Comparison of ENCODE assay signal across 8 cellular contexts in genomic region chr1:180632326-180633088, GRCh38. TPM values are rescaled to one million over a fixed set of nuclear protein-coding genes. Genes with fewer than 3 reads are reported as not detected.
DNase-seq lines count a peak whose midpoint lies in the region; ATAC-seq and TF ChIP-seq lines count a peak whose summit lies in the region.

No MANE protein-coding gene starts in this region.

- no peaks in the 10 kb centered on the region for H3K9me3 ChIP-seq in MG63
- H3K9me3 ChIP-seq in left lung: no peaks in the 10 kb centered on the region

- H3K36me3 ChIP-seq in MG63 (no peaks in the 10 kb centered on the region), left lung (no peaks in the 10 kb centered on the region)

- ATAC-seq in left lung: peak; percentile 73

- intact Hi-C loops in left lung (cut with DNase I): loop anchor here in 1 of 2 donors (10.0 kb wide), 1 partner anchor 232 kb away; no protein-coding TSS in a partner anchor

- H3K4me1 ChIP-seq in left lung: peaks cover 16 to 29% of the 10 kb centered on the region in 2 donors

- H3K4me3 ChIP-seq in MG63 (peak overlapping the region; percentile 86), left lung (peak overlapping the region; percentile 86 to 93)

- H3K27me3 ChIP-seq in MG63 (no peaks in the 10 kb centered on the region), left lung (no peaks in the 10 kb centered on the region)

- H3K27ac ChIP-seq in VCaP (peak overlapping the region; percentile 79), left lung (peak overlapping the region; percentile 89 to 91)

- TF ChIP-seq CTCF in VCaP (conservative IDR thresholded peaks at IDR 0.05) (peak; percentile 16), left lung (IDR thresholded peaks at IDR 0.05) (no peak)

- DNase-seq in DMS 273 (lab: John Stamatoyannopoulos, UW; ENCODE audit: unreplicated experiment) (peak; percentile 87), DMS 273 treated with DMSO at 0.1 percent for 48 hours (lab: John Stamatoyannopoulos, UW) (no peak), HCEC 1CT (peak; percentile 56), MG63 (peak; percentile 72), cerebellum (ENCODE audit: low spot score) (peak; percentile 45), left lung (peak; percentile 65 to 93)
- DNase-seq in stimulated activated CD4-positive, alpha-beta T cell treated with anti-CD3 and anti-CD28 coated beads, Interleukin-4, amount 100 ng/mL, for 48 hours (ENCODE audit: low read depth in 2 of 2): peak; percentile 52 to 58

RNA-seq across cellular contexts. Expression of gene XPR1, which starts 0.7 kb away (rescaled TPM):
- 12.8 and 15.4 TPM in 2 replicates for total RNA-seq in MG63 (2014; rRNA removed; shearing (Covaris generic); ENCODE audit: low replicate concordance)
- 215 TPM for total RNA-seq in cerebellum
- total RNA-seq in left lung: 10 to 100 TPM; 33.3 to 34.2 TPM
